Comparison of ENCODE assay signal across 8 cellular contexts in genomic region chr20:23358563-23358906, GRCh38. TPM values are rescaled to one million over a fixed set of nuclear protein-coding genes. Genes with fewer than 3 reads are reported as not detected.
DNase-seq lines count a peak whose midpoint lies in the region; ATAC-seq and TF ChIP-seq lines count a peak whose summit lies in the region.

No MANE protein-coding gene starts in this region.

- H3K36me3 ChIP-seq in SJCRH30 (peaks cover 22% of the 10 kb centered on the region), esophagus (ENCODE audit: control insufficient read depth in 2 of 2, insufficient read depth in 2 of 2, low read length in 1 of 2) (peaks cover 3 to 9% of the 10 kb centered on the region in 2 donors), psoas muscle (ENCODE audit: insufficient read depth in 1 of 2, low read depth in 1 of 2) (peaks cover 9 to 18% of the 10 kb centered on the region in 2 donors)

- TF ChIP-seq CTCF in psoas muscle (IDR thresholded peaks at IDR 0.05): no peak

- H3K9me3 ChIP-seq in SJCRH30 (replicated peaks) (no peaks in the 10 kb centered on the region), esophagus (ENCODE audit: control insufficient read depth in 2 of 2, insufficient read depth in 1 of 2, low read depth in 1 of 2, low read length in 1 of 2) (no peaks in the 10 kb centered on the region), psoas muscle (no peaks in the 10 kb centered on the region)

- intact Hi-C loops in psoas muscle (cut with DNase I): loop anchor here (1.0 to 10.0 kb wide), 3 partner anchors 56 to 284 kb away; no protein-coding TSS in a partner anchor

- H3K4me3 ChIP-seq in GM08714 (ENCODE audit: low read length) (peak overlapping the region; percentile 22; the same call in 1 of the 2 replicates), SJCRH30 (peak overlapping the region; percentile 59), esophagus (ENCODE audit: low read depth in 1 of 2, low read length in 2 of 2) (peak overlapping the region in 1 of 2 donors; percentile 75), psoas muscle (peak overlapping the region; percentile 88)

- H3K27me3 ChIP-seq in SJCRH30 (no peaks in the 10 kb centered on the region), esophagus (ENCODE audit: control insufficient read depth in 1 of 2, insufficient read depth in 2 of 2, low read length in 2 of 2) (no peaks in the 10 kb centered on the region), psoas muscle (ENCODE audit: insufficient read depth in 3 of 3, low read length in 2 of 3) (no peaks in the 10 kb centered on the region)

- DNase-seq in SJCRH30: no peak
- DNase-seq in psoas muscle: no peak
- DNase-seq in globus pallidus (ENCODE audit: low spot score): no peak
- DNase-seq in NCI-H345 treated with DMSO at 0.1 percent for 48 hours (lab: John Stamatoyannopoulos, UW; ENCODE audit: unreplicated experiment): no peak
- DNase-seq in AML-193 (lab: John Stamatoyannopoulos, UW): no peak

- WGBS in esophagus, 2 donors: 15 to 20% methylated on average over 6 of the region's 6 CpGs
- WGBS in psoas muscle, 3 donors: 17 to 32% (median 19%) methylated on average over 6 of the region's 6 CpGs

- no peak overlapping the region for H3K27ac ChIP-seq in SJCRH30
- peak overlapping the region; percentile 97 to 100 for H3K27ac ChIP-seq in esophagus (ENCODE audit: low read depth in 2 of 2, low read length in 1 of 2)
- peak overlapping the region; percentile 98 for H3K27ac ChIP-seq in psoas muscle

- no peak for ATAC-seq in psoas muscle
- no peak for ATAC-seq in activated CD4-positive, CD25-positive, alpha-beta regulatory T cell treated with anti-CD3 and anti-CD28 coated beads, Interleukin-2, amount 50 U/mL, for 24 hours

- peaks cover 18% of the 10 kb centered on the region for H3K4me1 ChIP-seq in SJCRH30
- H3K4me1 ChIP-seq in esophagus (ENCODE audit: control insufficient read depth in 2 of 2, insufficient read depth in 2 of 2, low read length in 1 of 2): peaks cover 0 to 5% of the 10 kb centered on the region in 2 donors
- H3K4me1 ChIP-seq in psoas muscle: peaks cover 31% of the 10 kb centered on the region

RNA-seq across cellular contexts. Expression of gene GZF1, which starts 3.4 kb away (rescaled TPM):
- 31.8 and 32.2 TPM in 2 replicates for total RNA-seq in SJCRH30 (2014; rRNA removed; shearing (Covaris generic))
- 1 to 10 TPM; 3.2 to 3.6 TPM for polyA plus RNA-seq in esophagus
- 10 to 100 TPM in 3 of 4 donors, 1 to 10 TPM in 1; 9.7 to 20.7 (median 11.9) TPM for total RNA-seq in psoas muscle
- polyA plus RNA-seq in psoas muscle: 10 to 100 TPM in 1 of 3 donors, 1 to 10 TPM in 2; 5.3 to 10.5 (median 6.8) TPM

RNA-seq across cellular contexts. Expression of gene NXT1, which starts 7.9 kb away (rescaled TPM):
- 85.9 and 90.7 TPM in 2 replicates for total RNA-seq in SJCRH30 (2014; rRNA removed; shearing (Covaris generic))
- polyA plus RNA-seq in esophagus (10 to 100 TPM; 12.9 to 22.1 TPM), psoas muscle (10 to 100 TPM in 2 of 3 donors, 1 to 10 TPM in 1; 8.9 to 29.9 (median 11.4) TPM)
- total RNA-seq in psoas muscle: 10 to 100 TPM in 3 of 4 donors, 1 to 10 TPM in 1; 6.7 to 18.9 (median 11.1) TPM
